In the genomic region with DNA sequence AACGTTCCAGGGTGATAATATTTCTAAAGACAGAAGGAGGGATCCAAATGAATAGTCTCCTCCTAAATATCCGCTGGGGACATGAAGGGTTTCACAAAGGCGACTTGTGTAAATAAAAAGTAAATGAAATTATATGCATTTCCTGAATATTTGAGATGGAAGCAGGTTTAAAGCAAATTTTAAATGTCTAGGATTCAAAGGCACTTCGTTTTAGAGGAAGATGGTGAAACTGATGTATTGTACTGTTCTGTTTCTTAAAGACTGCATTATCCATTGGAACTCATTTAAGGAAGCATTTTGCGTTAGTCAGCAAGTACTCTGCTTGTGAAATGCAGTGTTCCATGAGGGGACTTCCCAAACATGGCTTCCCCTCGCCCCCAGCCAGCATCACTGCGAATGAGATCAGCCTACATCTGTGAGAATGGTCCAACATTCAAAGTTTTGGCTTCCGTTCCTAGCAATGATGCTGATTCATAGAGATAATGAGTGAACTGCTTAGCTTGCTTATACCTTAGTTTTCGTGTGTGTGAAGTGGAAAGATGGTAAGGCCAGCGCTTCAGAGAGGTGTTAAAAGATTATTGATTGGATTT, we compare ENCODE assay signal across 10 cellular contexts. TPM values are rescaled to one million over a fixed set of nuclear protein-coding genes. Genes with fewer than 3 reads are reported as not detected.
A peak's percentile ranks its signal among the peaks of the same experiment; 100 is the strongest.
DNase-seq lines count a peak whose midpoint lies in the region; ATAC-seq and TF ChIP-seq lines count a peak whose summit lies in the region.
"Had no signal": no experiment of that assay in that cellular context is flagged by ENCODE, and none has a peak within 500 bp of the region (broad histone marks: within the 10 kb centered on the region; RNA-seq: fewer than 3 reads in every experiment).

No MANE protein-coding gene starts in this region.

- H3K4me1 ChIP-seq in Karpas-422 (ENCODE audit: low read length), result peaks cover 19% of the 10 kb centered on the region

- peak overlapping the region; percentile 82 for H3K27ac ChIP-seq in Karpas-422 (ENCODE audit: low read length)

- no peak for TF ChIP-seq CTCF in glutamatergic neuron (IDR thresholded peaks at IDR 0.05; ENCODE audit: partially characterized antibody, unreplicated experiment)

- no peaks in the 10 kb centered on the region for H3K9me3 Mint-ChIP-seq in activated naive CD8-positive, alpha-beta T cell (ENCODE audit: low read depth)
- no peaks in the 10 kb centered on the region for H3K9me3 Mint-ChIP-seq in activated naive CD8-positive, alpha-beta T cell treated with anti-CD3 and anti-CD28 coated beads for 36 hours
- H3K9me3 Mint-ChIP-seq in glutamatergic neuron (ENCODE audit: unreplicated experiment), result peaks cover 13% of the 10 kb centered on the region
- no peaks in the 10 kb centered on the region for H3K9me3 Mint-ChIP-seq in stimulated activated memory B cell treated with anti-CD40 and anti-IgM and Interleukin-4, amounts not matched to agents 10 μg/mL and 1 μg/mL and 100 μg/mL, for 72 hours

- peak overlapping the region; percentile 86 for H2AFZ ChIP-seq in Karpas-422 (ENCODE audit: low read length)

- DNase-seq in activated naive CD8-positive, alpha-beta T cell treated with anti-CD3 and anti-CD28 coated beads for 36 hours, result no peak
- DNase-seq in Karpas-422 (peak; percentile 90), glutamatergic neuron (no peak), NCI-H2081 treated with DMSO at 0.1 percent for 48 hours (lab: John Stamatoyannopoulos, UW) (no peak), mucosa of gallbladder (ENCODE audit: low spot score) (no peak)
- DNase-seq: GDM1, T-helper 2 cell had no signal

- H3K9me2 ChIP-seq in Karpas-422 (replicated peaks; ENCODE audit: insufficient read depth, low read length), result no peaks in the 10 kb centered on the region

- peaks cover 11% of the 10 kb centered on the region for H3K4me1 Mint-ChIP-seq in activated naive CD8-positive, alpha-beta T cell (ENCODE audit: low read depth)
- peaks cover 7% of the 10 kb centered on the region for H3K4me1 Mint-ChIP-seq in activated naive CD8-positive, alpha-beta T cell treated with anti-CD3 and anti-CD28 coated beads for 36 hours
- H3K4me1 Mint-ChIP-seq in glutamatergic neuron (ENCODE audit: low read depth, unreplicated experiment), result peaks cover 10% of the 10 kb centered on the region
- H3K4me1 Mint-ChIP-seq in stimulated activated memory B cell treated with anti-CD40 and anti-IgM and Interleukin-4, amounts not matched to agents 10 μg/mL and 1 μg/mL and 100 μg/mL, for 72 hours, result peaks cover 16% of the 10 kb centered on the region

- H3K36me3 Mint-ChIP-seq in activated naive CD8-positive, alpha-beta T cell, result no peaks in the 10 kb centered on the region
- H3K36me3 Mint-ChIP-seq in activated naive CD8-positive, alpha-beta T cell treated with anti-CD3 and anti-CD28 coated beads for 36 hours, result peaks cover 1% of the 10 kb centered on the region
- no peaks in the 10 kb centered on the region for H3K36me3 Mint-ChIP-seq in glutamatergic neuron (ENCODE audit: unreplicated experiment)
- H3K36me3 Mint-ChIP-seq in stimulated activated memory B cell treated with anti-CD40 and anti-IgM and Interleukin-4, amounts not matched to agents 10 μg/mL and 1 μg/mL and 100 μg/mL, for 72 hours, result peaks cover under 1% of the 10 kb centered on the region

- H3K27ac Mint-ChIP-seq in activated naive CD8-positive, alpha-beta T cell, result no peak overlapping the region
- H3K27ac Mint-ChIP-seq in activated naive CD8-positive, alpha-beta T cell treated with anti-CD3 and anti-CD28 coated beads for 36 hours, result no peak overlapping the region
- H3K27ac Mint-ChIP-seq in glutamatergic neuron (ENCODE audit: unreplicated experiment), result peak overlapping the region; percentile 94
- peak overlapping the region; percentile 86 for H3K27ac Mint-ChIP-seq in stimulated activated memory B cell treated with anti-CD40 and anti-IgM and Interleukin-4, amounts not matched to agents 10 μg/mL and 1 μg/mL and 100 μg/mL, for 72 hours

- peak overlapping the region; percentile 80 for H3K4me3 Mint-ChIP-seq in activated naive CD8-positive, alpha-beta T cell
- no peak overlapping the region for H3K4me3 Mint-ChIP-seq in activated naive CD8-positive, alpha-beta T cell treated with anti-CD3 and anti-CD28 coated beads for 36 hours
- peak overlapping the region; percentile 99 for H3K4me3 Mint-ChIP-seq in glutamatergic neuron (ENCODE audit: unreplicated experiment)
- H3K4me3 Mint-ChIP-seq in stimulated activated memory B cell treated with anti-CD40 and anti-IgM and Interleukin-4, amounts not matched to agents 10 μg/mL and 1 μg/mL and 100 μg/mL, for 72 hours, result peak overlapping the region; percentile 93

- H4K20me1 ChIP-seq in Karpas-422 (ENCODE audit: insufficient read depth, low read depth, low read length), result no peaks in the 10 kb centered on the region

- no peaks in the 10 kb centered on the region for H3K27me3 ChIP-seq in Karpas-422 (ENCODE audit: low read length)

- H3K27me3 Mint-ChIP-seq in activated naive CD8-positive, alpha-beta T cell, result peaks cover 22% of the 10 kb centered on the region
- peaks cover 53% of the 10 kb centered on the region for H3K27me3 Mint-ChIP-seq in activated naive CD8-positive, alpha-beta T cell treated with anti-CD3 and anti-CD28 coated beads for 36 hours
- peaks cover 8% of the 10 kb centered on the region for H3K27me3 Mint-ChIP-seq in glutamatergic neuron (ENCODE audit: unreplicated experiment)
- H3K27me3 Mint-ChIP-seq in stimulated activated memory B cell treated with anti-CD40 and anti-IgM and Interleukin-4, amounts not matched to agents 10 μg/mL and 1 μg/mL and 100 μg/mL, for 72 hours, result no peaks in the 10 kb centered on the region

- peaks cover 11% of the 10 kb centered on the region; the same call in 1 of the 2 replicates for H3K36me3 ChIP-seq in Karpas-422 (ENCODE audit: insufficient read depth, low read length)

- no peaks in the 10 kb centered on the region for H3K9me3 ChIP-seq in Karpas-422 (ENCODE audit: low read length)

- H3K4me2 ChIP-seq in Karpas-422 (ENCODE audit: low read depth, low read length, poor library complexity, severe bottlenecking), result peak overlapping the region; percentile 93

- peak overlapping the region; percentile 84 for H3K9ac ChIP-seq in Karpas-422 (ENCODE audit: low read length)

- no peak for ATAC-seq in stimulated activated memory B cell treated with anti-CD40 and anti-IgM and Interleukin-4, amounts not matched to agents 10 μg/mL and 1 μg/mL and 100 μg/mL, for 72 hours
- ATAC-seq in HG03469 (IDR thresholded peaks at IDR 0.05; ENCODE audit: unreplicated experiment), result no peak

- H3K79me2 ChIP-seq in Karpas-422 (ENCODE audit: low read length), result peaks cover 64% of the 10 kb centered on the region

- peak overlapping the region; percentile 84 for H3K4me3 ChIP-seq in Karpas-422 (ENCODE audit: low read length)

RNA-seq across cellular contexts. Expression of gene RAB39A, which starts 1.5 kb away (rescaled TPM):
- total RNA-seq in activated naive CD8-positive, alpha-beta T cell treated with anti-CD3 and anti-CD28 coated beads for 36 hours, result under 1 TPM in 1 of 2 experiments, not detected in 1; 0.26 TPM
- total RNA-seq in Karpas-422 (2014; rRNA removed; shearing (Covaris generic); ENCODE audit: low replicate concordance), result 36.2 and 52.7 TPM in 2 replicates
- total RNA-seq in glutamatergic neuron (ENCODE audit: unreplicated experiment) (21.9 TPM), mucosa of gallbladder (1.6 TPM)

Comparison
In these comparisons a context has a peak if more than half of its experiments do, and no peak if none do; other contexts are left out.
1. H3K27ac Mint-ChIP-seq: peak in glutamatergic neuron (single experiment) and stimulated activated memory B cell treated with anti-CD40 and anti-IgM and Interleukin-4, amounts not matched to agents 10 μg/mL and 1 μg/mL and 100 μg/mL, for 72 hours (single experiment); none in activated naive CD8-positive, alpha-beta T cell (single experiment) and activated naive CD8-positive, alpha-beta T cell treated with anti-CD3 and anti-CD28 coated beads for 36 hours (single experiment).